In genomic region chr3:196194542-196194915, GRCh38 we compare ENCODE assay signal across 22 cellular contexts. TPM values are rescaled to one million over a fixed set of nuclear protein-coding genes. Genes with fewer than 3 reads are reported as not detected.
DNase-seq lines count a peak whose midpoint lies in the region; ATAC-seq, FAIRE-seq and TF ChIP-seq lines count a peak whose summit lies in the region.
"Had no signal": no experiment of that assay in that cellular context is flagged by ENCODE, and none has a peak within 500 bp of the region (broad histone marks: within the 10 kb centered on the region; RNA-seq: fewer than 3 reads in every experiment).

No MANE protein-coding gene starts in this region.

- H3K4me1 ChIP-seq in BLaER1 treated with 17β-estradiol and CSF1 and Interleukin-3, amounts not matched to agents 10 nM and 100 nM: peaks cover 54 to 87% (median 75%) of the 10 kb centered on the region in 10 experiments
- H3K4me1 ChIP-seq: HAP-1 had no signal

- H3K4me3 ChIP-seq in BLaER1 treated with 17β-estradiol and CSF1 and Interleukin-3, amounts not matched to agents 10 nM and 100 nM: no peak overlapping the region; a peak in 1 of 20 replicates
- H3K4me3 ChIP-seq in HL-60 (replicated peaks; ENCODE audit: insufficient read depth, low read length): no peak overlapping the region
- H3K4me3 ChIP-seq: HAP-1 had no signal

- TF ChIP-seq CTCF in HL-60 (IDR thresholded peaks at IDR 0.05; ENCODE audit: insufficient read depth, low read length) (no peak), neural crest cell (conservative IDR thresholded peaks at IDR 0.05) (no peak)
- no peak for TF ChIP-seq CTCF in activated CD8-positive, alpha-beta T cell treated with anti-CD3 and anti-CD28 coated beads for 36 hours (IDR thresholded peaks at IDR 0.05)

- peak overlapping the region; percentile 61 to 90 (median 78); a peak in 21 of 22 replicates for H3K4me2 ChIP-seq in BLaER1 treated with 17β-estradiol and CSF1 and Interleukin-3, amounts not matched to agents 10 nM and 100 nM

- FAIRE-seq in GM12891 (lab: Jason Lieb, UNC): no peak
- FAIRE-seq: GM18507, GM19239 had no signal

- H3K9me3 ChIP-seq in BLaER1 treated with 17β-estradiol and CSF1 and Interleukin-3, amounts not matched to agents 10 nM and 100 nM (replicated peaks in 1 of 11): no peaks in the 10 kb centered on the region
- H3K9me3 ChIP-seq: HAP-1 had no signal

- no peak for TF ChIP-seq POLR2A in GM12891 (IDR thresholded peaks at IDR 0.05; ENCODE audit: low read depth, low read length)

- no peaks in the 10 kb centered on the region for H3K9me3 Mint-ChIP-seq in activated CD8-positive, alpha-beta T cell treated with anti-CD3 and anti-CD28 coated beads for 36 hours
- H3K9me3 Mint-ChIP-seq in neural crest cell: no peaks in the 10 kb centered on the region
- H3K9me3 Mint-ChIP-seq: activated naive CD4-positive, alpha-beta T cell treated with anti-CD3 and anti-CD28 coated beads, Interleukin-2, amount 50 U/mL, for 24 hours; brain; immature natural killer cell; WTC11 had no signal

- no peaks in the 10 kb centered on the region for H3K36me3 Mint-ChIP-seq in activated CD8-positive, alpha-beta T cell treated with anti-CD3 and anti-CD28 coated beads for 36 hours (ENCODE audit: low read depth)
- no peaks in the 10 kb centered on the region for H3K36me3 Mint-ChIP-seq in neural crest cell (ENCODE audit: low read depth)
- H3K36me3 Mint-ChIP-seq: activated naive CD4-positive, alpha-beta T cell treated with anti-CD3 and anti-CD28 coated beads, Interleukin-2, amount 50 U/mL, for 24 hours; brain; immature natural killer cell; WTC11 had no signal

- intact Hi-C loops in activated CD8-positive, alpha-beta T cell treated with anti-CD3 and anti-CD28 coated beads for 36 hours (cut with micrococcal nuclease): no loop called here

- CTCF ChIA-PET in activated CD8-positive, alpha-beta T cell treated with anti-CD3 and anti-CD28 coated beads for 36 hours (lab: Charles Lee): interaction anchor here (17.6 kb wide), 1 partner anchor 120 kb away, joined by 296 read pairs; no protein-coding TSS in a partner anchor

- ATAC-seq in activated CD8-positive, alpha-beta T cell treated with anti-CD3 and anti-CD28 coated beads for 36 hours: no peak
- ATAC-seq: WTC11 had no signal

- H3K27ac ChIP-seq in BLaER1 treated with 17β-estradiol and CSF1 and Interleukin-3, amounts not matched to agents 10 nM and 100 nM: peak overlapping the region; percentile 69 to 95 (median 88)
- H3K27ac ChIP-seq in HL-60 (replicated peaks): peak overlapping the region; percentile 92

- H3K4me1 Mint-ChIP-seq in activated CD8-positive, alpha-beta T cell treated with anti-CD3 and anti-CD28 coated beads for 36 hours (ENCODE audit: low read depth): peaks cover 42% of the 10 kb centered on the region
- peaks cover 6% of the 10 kb centered on the region for H3K4me1 Mint-ChIP-seq in neural crest cell
- H3K4me1 Mint-ChIP-seq: immature natural killer cell had no signal

- no peaks in the 10 kb centered on the region for H3K36me3 ChIP-seq in BLaER1 treated with 17β-estradiol and CSF1 and Interleukin-3, amounts not matched to agents 10 nM and 100 nM
- H3K36me3 ChIP-seq: HAP-1 had no signal

- no peaks in the 10 kb centered on the region for H3K27me3 Mint-ChIP-seq in activated CD8-positive, alpha-beta T cell treated with anti-CD3 and anti-CD28 coated beads for 36 hours
- no peaks in the 10 kb centered on the region for H3K27me3 Mint-ChIP-seq in neural crest cell (ENCODE audit: low read depth)
- H3K27me3 Mint-ChIP-seq: activated naive CD4-positive, alpha-beta T cell treated with anti-CD3 and anti-CD28 coated beads, Interleukin-2, amount 50 U/mL, for 24 hours; brain had no signal

- H3K4me3 Mint-ChIP-seq in activated CD8-positive, alpha-beta T cell treated with anti-CD3 and anti-CD28 coated beads for 36 hours: no peak overlapping the region
- no peak overlapping the region for H3K4me3 Mint-ChIP-seq in neural crest cell
- H3K4me3 Mint-ChIP-seq: activated naive CD4-positive, alpha-beta T cell treated with anti-CD3 and anti-CD28 coated beads, Interleukin-2, amount 50 U/mL, for 24 hours; brain; immature natural killer cell; WTC11 had no signal

- H4K20me1 ChIP-seq in BLaER1 treated with 17β-estradiol and CSF1 and Interleukin-3, amounts not matched to agents 10 nM and 100 nM: no peaks in the 10 kb centered on the region

- POLR2A ChIA-PET in activated CD8-positive, alpha-beta T cell treated with anti-CD3 and anti-CD28 coated beads for 36 hours (lab: Charles Lee): interaction anchor here (1.1 to 1.2 kb wide), 2 partner anchors 113 to 121 kb away, joined by 3 to 4 read pairs; no protein-coding TSS in a partner anchor

- peak overlapping the region in 10 of 11 experiments; percentile 44 to 85 (median 70); a peak in 16 of 22 replicates for H3K9ac ChIP-seq in BLaER1 treated with 17β-estradiol and CSF1 and Interleukin-3, amounts not matched to agents 10 nM and 100 nM

- H3K27ac Mint-ChIP-seq in activated CD8-positive, alpha-beta T cell treated with anti-CD3 and anti-CD28 coated beads for 36 hours: peak overlapping the region; percentile 55
- H3K27ac Mint-ChIP-seq in neural crest cell (ENCODE audit: unreplicated experiment): peak overlapping the region; percentile 45
- H3K27ac Mint-ChIP-seq: activated naive CD4-positive, alpha-beta T cell treated with anti-CD3 and anti-CD28 coated beads, Interleukin-2, amount 50 U/mL, for 24 hours; brain; immature natural killer cell; WTC11 had no signal

- no peaks in the 10 kb centered on the region for H3K27me3 ChIP-seq in BLaER1 treated with 17β-estradiol and CSF1 and Interleukin-3, amounts not matched to agents 10 nM and 100 nM
- H3K27me3 ChIP-seq in HL-60 (ENCODE audit: insufficient read depth, poor library complexity, severe bottlenecking): no peaks in the 10 kb centered on the region

- DNase-seq in HL-60 (ENCODE audit: low read depth in 1 of 2, low spot score in 1 of 2) (no peak), neural crest cell (ENCODE audit: low read depth, low spot score) (no peak), Ammon's horn (ENCODE audit: low spot score) (no peak), NCI-H146 (lab: John Stamatoyannopoulos, UW) (no peak), GM12891 (ENCODE audit: insufficient read length, low spot score) (no peak)
- no peak for DNase-seq in activated CD8-positive, alpha-beta T cell treated with anti-CD3 and anti-CD28 coated beads for 36 hours
- DNase-seq: immature natural killer cell; MM.1S; NCI-H2029; NCI-H510A; stimulated activated CD4-positive, alpha-beta T cell treated with anti-CD3 and anti-CD28 coated beads, Interleukin-2, amount 100 ng/mL, for 48 hours had no signal

TF ChIP-seq in GM12891, 5 proteins besides CTCF, POLR2A, EP300 and RAD21:
- no peak for TF ChIP-seq PAX5 (IDR thresholded peaks at IDR 0.05; ENCODE audit: insufficient read depth, low read length, severe bottlenecking)
- TF ChIP-seq TAF1 (IDR thresholded peaks at IDR 0.05; ENCODE audit: low read depth, low read length): no peak
- no peak for TF ChIP-seq POU2F2 (IDR thresholded peaks at IDR 0.05; ENCODE audit: low read depth, low read length)
- TF ChIP-seq POLR2AphosphoS5 (IDR thresholded peaks at IDR 0.05; ENCODE audit: low read depth, low read length): no peak
- no peak for TF ChIP-seq SPI1 (IDR thresholded peaks at IDR 0.05; ENCODE audit: low read depth, low read length)

RNA-seq across cellular contexts. Expression of gene ZDHHC19, which starts 16.7 kb away (rescaled TPM):
- total RNA-seq in activated CD8-positive, alpha-beta T cell treated with anti-CD3 and anti-CD28 coated beads for 36 hours: not detected
- total RNA-seq in neural crest cell: not detected in 2 replicates
- polyA plus RNA-seq in GM12891 (2012; ENCODE audit: low read depth, missing spikeins): not detected
- total RNA-seq: dermis microvascular lymphatic vessel endothelial cell, HT-29, sciatic nerve had no signal
- polyA plus RNA-seq: BJ, immature natural killer cell had no signal

RNA-seq across cellular contexts. Expression of gene SLC51A, which starts 21.8 kb away (rescaled TPM):
- not detected for total RNA-seq in activated CD8-positive, alpha-beta T cell treated with anti-CD3 and anti-CD28 coated beads for 36 hours
- total RNA-seq in neural crest cell: not detected in 2 replicates
- polyA plus RNA-seq in GM12891 (2012; ENCODE audit: low read depth, missing spikeins): 3.4 TPM
- total RNA-seq: dermis microvascular lymphatic vessel endothelial cell, HT-29 had no signal
- polyA plus RNA-seq: BJ had no signal
